In the genomic region with DNA sequence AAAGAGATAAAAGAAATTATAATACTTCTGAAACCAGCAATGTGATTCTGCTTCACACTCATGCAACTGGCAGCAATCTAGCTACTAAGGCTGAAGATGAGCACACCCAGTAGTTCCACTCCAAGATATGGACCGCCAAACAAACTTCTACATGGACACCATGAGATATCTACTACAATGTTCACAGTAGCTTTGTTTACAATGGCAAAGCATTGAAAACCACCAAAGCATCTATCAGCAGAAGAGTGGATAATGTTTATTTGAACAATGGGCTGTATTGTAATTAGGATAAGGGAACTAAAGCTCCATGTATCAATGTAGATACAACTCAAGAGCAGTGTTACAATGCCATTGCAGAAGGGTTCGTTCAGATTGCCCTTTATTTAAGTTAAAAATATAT, we compare ENCODE assay signal across 20 cellular contexts.
DNase-seq lines count a peak whose midpoint lies in the region; ATAC-seq, FAIRE-seq and TF ChIP-seq lines count a peak whose summit lies in the region.
"Had no signal": no experiment of that assay in that cellular context is flagged by ENCODE, and none has a peak within 500 bp of the region (broad histone marks: within the 10 kb centered on the region; RNA-seq: fewer than 3 reads in every experiment).

No MANE protein-coding gene starts in this region.

- intact Hi-C loops in K562 (cut with micrococcal nuclease) (no loop called here), left colon (cut with DNase I, micrococcal nuclease) (no loop called here)

- TF ChIP-seq POLR2A in K562 (conservative IDR thresholded peaks at IDR 0.05) = no peak

- WGBS in K562 (ENCODE audit: insufficient coverage, low coverage, missing lambda C conversion rate) = 25% methylated on average over 2 of the region's 2 CpGs

- no peak for TF ChIP-seq EP300 in K562 (IDR thresholded peaks at IDR 0.05; ENCODE audit: low read length)

- H3K27ac ChIP-seq in HEK293 (ENCODE audit: extremely low read depth, low read depth, low read length) = no peak overlapping the region
- no peak overlapping the region for H3K27ac ChIP-seq in K562 (ENCODE audit: extremely low read depth, low read depth, low read length)
- H3K27ac ChIP-seq: A549, BLaER1, SJCRH30 had no signal

- CTCF ChIA-PET in HEK293 (lab: Yijun Ruan, JAX) (interaction anchor here (1.6 kb wide), 1 partner anchor 12 kb away, joined by 7 read pairs; no protein-coding TSS in a partner anchor), K562 (lab: Yijun Ruan, JAX; ENCODE audit: low intra/inter-chr PET ratio) (no interaction called here)

- H3K36me3 ChIP-seq in HEK293 (ENCODE audit: control insufficient read depth in 2 of 2, insufficient read depth in 1 of 2, low read length in 2 of 2) (no peaks in the 10 kb centered on the region), K562 (ENCODE audit: control insufficient read depth, insufficient read depth, low read length) (no peaks in the 10 kb centered on the region)
- H3K36me3 ChIP-seq: BLaER1, SJCRH30 had no signal

- H3K79me2 ChIP-seq in K562 (ENCODE audit: control insufficient read depth, insufficient read depth, low read length) = no peaks in the 10 kb centered on the region

- peaks cover 13% of the 10 kb centered on the region for H3K4me1 ChIP-seq in HEK293 (ENCODE audit: control insufficient read depth, insufficient read depth, low read length)
- H3K4me1 ChIP-seq in K562 (replicated peaks in 1 of 2; ENCODE audit: control insufficient read depth in 2 of 2, insufficient read depth in 2 of 2, low read length in 2 of 2) = no peaks in the 10 kb centered on the region

- TF ChIP-seq CTCF in HEK293 (tag by site-specific recombination; IDR thresholded peaks at IDR 0.05) (no peak), K562 (IDR thresholded peaks at IDR 0.05 in 2 of 3, conservative IDR thresholded peaks at IDR 0.05 in 1 of 3; ENCODE audit: insufficient read depth in 2 of 3, low read depth in 1 of 3, low read length in 3 of 3) (no peak)

- DNase-seq in NCI-H2029 (lab: John Stamatoyannopoulos, UW) = peak; percentile 53
- DNase-seq in K562 (ENCODE audit: extremely low read depth in 1 of 4, low spot score in 3 of 4) = no peak
- no peak for DNase-seq in left colon
- no peak for DNase-seq in NCI-H82 treated with DMSO at 0.1 percent for 48 hours (lab: John Stamatoyannopoulos, UW; ENCODE audit: unreplicated experiment)
- no peak for DNase-seq in NOMO-1 treated with dmso at 0.1 percent for 144 hours (lab: John Stamatoyannopoulos, UW; ENCODE audit: unreplicated experiment)
- no peak for DNase-seq in GM19240 (ENCODE audit: insufficient read length, low spot score)
- DNase-seq: CD4-positive, alpha-beta memory T cell; DMS53; KBM-7; NCI-H1105 treated with DMSO at 0.1 percent for 48 hours; NCI-H187; NCI-H2171 treated with DMSO at 0.1 percent for 48 hours; NCI-H510A; NCI-H82 had no signal

- ATAC-seq in K562 = no peak
- ATAC-seq in left colon = peak; percentile 34
- ATAC-seq: A549 had no signal

- POLR2A ChIA-PET in HEK293 (lab: Yijun Ruan, JAX) (no interaction called here), K562 (lab: Yijun Ruan, JAX) (interaction anchor here (0.9 to 1.6 kb wide), 2 partner anchors 9 to 736 kb away, joined by 3 to 4 read pairs; no protein-coding TSS in a partner anchor)

- H2AFZ ChIP-seq in K562 (ENCODE audit: low read depth, low read length) = no peak overlapping the region

- no peak overlapping the region for H3K4me2 ChIP-seq in K562 (ENCODE audit: insufficient read depth, low read length)
- H3K4me2 ChIP-seq: A549, BLaER1 had no signal

- H3K9ac ChIP-seq in K562 (ENCODE audit: insufficient read depth in 1 of 2, low read depth in 2 of 2, low read length in 2 of 2) = no peak overlapping the region
- H3K9ac ChIP-seq: BLaER1 had no signal

- no peak for FAIRE-seq in K562 (lab: Jason Lieb, UNC)
- FAIRE-seq: A549, GM12891, H1 had no signal

- H3K9me3 ChIP-seq in HEK293 (ENCODE audit: control insufficient read depth, insufficient read depth, low read depth, low read length) (no peaks in the 10 kb centered on the region), K562 (replicated peaks; ENCODE audit: control insufficient read depth, insufficient read depth, low read depth, low read length) (no peaks in the 10 kb centered on the region)
- H3K9me3 ChIP-seq: A549, BLaER1, SJCRH30 had no signal

- H3K4me3 ChIP-seq in HEK293 (ENCODE audit: low read depth, low read length) (no peak overlapping the region), K562 (no peak overlapping the region)
- H3K4me3 ChIP-seq: A549, BLaER1, SJCRH30 had no signal

- no peaks in the 10 kb centered on the region for H3K9me1 ChIP-seq in K562 (ENCODE audit: control insufficient read depth, insufficient read depth, low read length)

- in situ Hi-C loops in K562 (cut with MboI) = no loop called here

- no TSS peak for BruUV-seq in K562 (replicated peaks; lab: Mats Ljungman, UMichigan)

- no peaks in the 10 kb centered on the region for H3K27me3 ChIP-seq in K562 (ENCODE audit: control insufficient read depth in 2 of 2, insufficient read depth in 2 of 2, low read length in 2 of 2)
- H3K27me3 ChIP-seq: BLaER1, SJCRH30 had no signal

- TF ChIP-seq RAD21 in K562 (CRISPR knock-in tag; conservative IDR thresholded peaks at IDR 0.05 in 1 of 2, IDR thresholded peaks at IDR 0.05 in 1 of 2) = no peak

- no peaks in the 10 kb centered on the region for H4K20me1 ChIP-seq in K562 (replicated peaks; ENCODE audit: control insufficient read depth, insufficient read depth, low read length)
- H4K20me1 ChIP-seq: BLaER1 had no signal

TF ChIP-seq in HEK293, 187 proteins besides CTCF, POLR2A, EP300 and RAD21:
- no peak for TF ChIP-seq ZSCAN30 (tag by site-specific recombination; IDR thresholded peaks at IDR 0.05)
- no peak for TF ChIP-seq SP3 (tag by site-specific recombination; IDR thresholded peaks at IDR 0.05)
- no peak for TF ChIP-seq ZNF626 (tag by site-specific recombination; IDR thresholded peaks at IDR 0.05)
- no peak for TF ChIP-seq ZNF654 (tag by site-specific recombination; IDR thresholded peaks at IDR 0.05; ENCODE audit: low read depth)
- no peak for TF ChIP-seq ZNF776 (tag by site-specific recombination; IDR thresholded peaks at IDR 0.05; ENCODE audit: borderline replicate concordance)
- no peak for TF ChIP-seq ZNF324 (tag by site-specific recombination; IDR thresholded peaks at IDR 0.05)
- peak; percentile 62; the same call in 1 of the 2 replicates for TF ChIP-seq OSR2 (tag by site-specific recombination; IDR thresholded peaks at IDR 0.05)

TF ChIP-seq in K562, 482 proteins besides CTCF, POLR2A, EP300 and RAD21 (continues in another document):
- TF ChIP-seq KDM2B (CRISPR knock-in tag; IDR thresholded peaks at IDR 0.05) (no peak), SMARCE1 (IDR thresholded peaks at IDR 0.05) (no peak), CBFA2T3 (IDR thresholded peaks at IDR 0.05) (peak; percentile 50), RCOR1 (IDR thresholded peaks at IDR 0.05; ENCODE audit: borderline replicate concordance in 1 of 2, low read depth in 2 of 2, low read length in 2 of 2) (0 out of 4 replicates have a peak, but pooled peaks of 1 of the 2 experiments have one; percentile 36), ATF1 (CRISPR knock-in tag; IDR thresholded peaks at IDR 0.05) (no peak), ATF1 (tag; IDR thresholded peaks at IDR 0.05) (no peak), EHMT2 (IDR thresholded peaks at IDR 0.05) (no peak), MEIS2 (IDR thresholded peaks at IDR 0.05; ENCODE audit: partially characterized antibody) (peak; percentile 40), HOXB6 (CRISPR knock-in tag; IDR thresholded peaks at IDR 0.05; ENCODE audit: borderline replicate concordance) (no peak), CBX8 (IDR thresholded peaks at IDR 0.05; ENCODE audit: borderline replicate concordance, extremely low read depth, low read depth, low read length, poor library complexity, severe bottlenecking) (no peak), PREB (CRISPR knock-in tag; IDR thresholded peaks at IDR 0.05) (no peak)
- TF ChIP-seq, protein P1, sequence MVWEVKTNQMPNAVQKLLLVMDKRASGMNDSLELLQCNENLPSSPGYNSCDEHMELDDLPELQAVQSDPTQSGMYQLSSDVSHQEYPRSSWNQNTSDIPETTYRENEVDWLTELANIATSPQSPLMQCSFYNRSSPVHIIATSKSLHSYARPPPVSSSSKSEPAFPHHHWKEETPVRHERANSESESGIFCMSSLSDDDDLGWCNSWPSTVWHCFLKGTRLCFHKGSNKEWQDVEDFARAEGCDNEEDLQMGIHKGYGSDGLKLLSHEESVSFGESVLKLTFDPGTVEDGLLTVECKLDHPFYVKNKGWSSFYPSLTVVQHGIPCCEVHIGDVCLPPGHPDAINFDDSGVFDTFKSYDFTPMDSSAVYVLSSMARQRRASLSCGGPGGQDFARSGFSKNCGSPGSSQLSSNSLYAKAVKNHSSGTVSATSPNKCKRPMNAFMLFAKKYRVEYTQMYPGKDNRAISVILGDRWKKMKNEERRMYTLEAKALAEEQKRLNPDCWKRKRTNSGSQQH (CRISPR knock-in tag; IDR thresholded peaks at IDR 0.05) = no peak
- TF ChIP-seq, protein P2, sequence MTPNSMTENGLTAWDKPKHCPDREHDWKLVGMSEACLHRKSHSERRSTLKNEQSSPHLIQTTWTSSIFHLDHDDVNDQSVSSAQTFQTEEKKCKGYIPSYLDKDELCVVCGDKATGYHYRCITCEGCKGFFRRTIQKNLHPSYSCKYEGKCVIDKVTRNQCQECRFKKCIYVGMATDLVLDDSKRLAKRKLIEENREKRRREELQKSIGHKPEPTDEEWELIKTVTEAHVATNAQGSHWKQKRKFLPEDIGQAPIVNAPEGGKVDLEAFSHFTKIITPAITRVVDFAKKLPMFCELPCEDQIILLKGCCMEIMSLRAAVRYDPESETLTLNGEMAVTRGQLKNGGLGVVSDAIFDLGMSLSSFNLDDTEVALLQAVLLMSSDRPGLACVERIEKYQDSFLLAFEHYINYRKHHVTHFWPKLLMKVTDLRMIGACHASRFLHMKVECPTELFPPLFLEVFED (CRISPR knock-in tag; conservative IDR thresholded peaks at IDR 0.05) = no peak
- TF ChIP-seq, protein P3, sequence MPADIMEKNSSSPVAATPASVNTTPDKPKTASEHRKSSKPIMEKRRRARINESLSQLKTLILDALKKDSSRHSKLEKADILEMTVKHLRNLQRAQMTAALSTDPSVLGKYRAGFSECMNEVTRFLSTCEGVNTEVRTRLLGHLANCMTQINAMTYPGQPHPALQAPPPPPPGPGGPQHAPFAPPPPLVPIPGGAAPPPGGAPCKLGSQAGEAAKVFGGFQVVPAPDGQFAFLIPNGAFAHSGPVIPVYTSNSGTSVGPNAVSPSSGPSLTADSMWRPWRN (IDR thresholded peaks at IDR 0.05; ENCODE audit: low read depth) = 0 out of 2 replicates have a peak, but pooled peaks have one; percentile 39
